In genomic region chr3:48429416-48430358, GRCh38 we compare ENCODE assay signal across 1 cellular context.
A peak's percentile ranks its signal among the peaks of the same experiment; 100 is the strongest.
TF ChIP-seq lines count a peak whose summit lies in the region.

PLXNB1 (minus strand) TSS chr3:48430086; CDS start chr3:48424611, 5,475 bp downstream.

TF ChIP-seq in K562, 482 proteins besides CTCF, POLR2A, EP300 and RAD21 (continued from another document):
- TF ChIP-seq TFE3 (CRISPR knock-in tag; IDR thresholded peaks at IDR 0.05) (no peak), ZBTB2 (IDR thresholded peaks at IDR 0.05) (no peak), KAT2B (IDR thresholded peaks at IDR 0.05; ENCODE audit: low read depth, low read length) (no peak), ZNF639 (CRISPR knock-in tag; conservative IDR thresholded peaks at IDR 0.05 in 1 of 2, IDR thresholded peaks at IDR 0.05 in 1 of 2) (0 out of 4 replicates have a peak, but pooled peaks of 1 of the 2 experiments have one; percentile 29), TSC22D4 (tag; IDR thresholded peaks at IDR 0.05) (no peak), MNT (conservative IDR thresholded peaks at IDR 0.05) (peak in 1 of 2 experiments; percentile 64; a peak in 2 of 4 replicates), TAF9B (IDR thresholded peaks at IDR 0.05; ENCODE audit: partially characterized antibody) (no peak), ARID1B (IDR thresholded peaks at IDR 0.05) (peak; percentile 38; the same call in 1 of the 2 replicates)
TF ChIP-seq in K562: peak in this region for 47.
